In the genomic region with DNA sequence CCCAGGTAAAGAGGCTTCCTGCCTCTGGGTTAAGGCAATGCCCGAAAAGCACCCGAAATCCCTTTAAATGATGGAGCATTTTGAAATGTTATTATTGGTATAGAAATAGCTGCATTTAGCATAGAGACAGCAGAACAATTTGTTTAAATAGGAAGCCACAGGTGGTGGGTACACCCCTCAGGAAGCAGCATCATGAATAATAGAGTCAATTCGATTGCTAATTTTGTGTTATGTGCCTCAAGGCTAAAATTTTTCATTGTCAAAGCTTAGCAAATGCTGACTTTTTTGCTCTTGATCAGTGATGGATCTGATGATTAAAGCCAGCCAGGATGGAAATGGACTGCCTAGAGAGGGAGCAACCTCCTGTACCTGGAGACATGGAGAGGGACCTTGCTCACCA, we compare ENCODE assay signal across 17 cellular contexts. TPM values are rescaled to one million over a fixed set of nuclear protein-coding genes. Genes with fewer than 3 reads are reported as not detected.
A peak's percentile ranks its signal among the peaks of the same experiment; 100 is the strongest.
DNase-seq lines count a peak whose midpoint lies in the region; ATAC-seq, FAIRE-seq and TF ChIP-seq lines count a peak whose summit lies in the region.
"Had no signal": no experiment of that assay in that cellular context is flagged by ENCODE, and none has a peak within 500 bp of the region (broad histone marks: within the 10 kb centered on the region; RNA-seq: fewer than 3 reads in every experiment).

No MANE protein-coding gene starts in this region.

- H3K4me3 Mint-ChIP-seq in activated T-helper 17 cell treated with anti-CD3 and anti-CD28 coated beads, Interleukin-2, amount 50 U/mL, for 72 hours: no peak overlapping the region
- H3K4me3 Mint-ChIP-seq: CD14-positive monocyte had no signal

- POLR2A ChIA-PET in A549 (lab: Yijun Ruan, JAX): interaction anchor here (0.9 to 2.3 kb wide), 5 partner anchors 10 to 40 kb away, joined by 3 to 12 read pairs (median 4); a partner anchor contains a TSS

- no peak overlapping the region for H2AFZ ChIP-seq in osteoblast (ENCODE audit: low read length)

- H3K4me3 ChIP-seq in A549: no peak overlapping the region
- H3K4me3 ChIP-seq in osteoblast (ENCODE audit: insufficient read depth, low read length): no peak overlapping the region
- H3K4me3 ChIP-seq: HAP-1 had no signal

- H3K27me3 Mint-ChIP-seq in activated T-helper 17 cell treated with anti-CD3 and anti-CD28 coated beads, Interleukin-2, amount 50 U/mL, for 72 hours: no peaks in the 10 kb centered on the region

- no peaks in the 10 kb centered on the region for H4K20me1 ChIP-seq in osteoblast (ENCODE audit: insufficient read depth, low read length)

- ATAC-seq in A549: no peak
- ATAC-seq in activated T-helper 17 cell treated with anti-CD3 and anti-CD28 coated beads, Interleukin-2, amount 50 U/mL, for 72 hours (replicated peaks): no peak
- no peak for ATAC-seq in HG03039 (IDR thresholded peaks at IDR 0.05; ENCODE audit: unreplicated experiment)
- ATAC-seq in GM21619 (IDR thresholded peaks at IDR 0.05; ENCODE audit: unreplicated experiment): no peak
- ATAC-seq in HG03571 (IDR thresholded peaks at IDR 0.05; ENCODE audit: unreplicated experiment): no peak

- TF ChIP-seq POLR2A in A549 (IDR thresholded peaks at IDR 0.05; ENCODE audit: low read length): no peak

- H3K27ac Mint-ChIP-seq in activated T-helper 17 cell treated with anti-CD3 and anti-CD28 coated beads, Interleukin-2, amount 50 U/mL, for 72 hours: no peak overlapping the region
- H3K27ac Mint-ChIP-seq: CD14-positive monocyte had no signal

- no peak for DNase-seq in A549 (ENCODE audit: low read depth in 1 of 2, low spot score in 1 of 2)
- DNase-seq in NCI-H2081 treated with DMSO at 0.1 percent for 48 hours (lab: John Stamatoyannopoulos, UW): peak; percentile 47
- DNase-seq in osteoblast (ENCODE audit: insufficient read length, low spot score, missing footprints): peak; percentile 45
- DNase-seq: COR-L47, DMS53, NCI-H1694, NCI-H446, NCI-H82 had no signal

- H3K4me1 Mint-ChIP-seq in activated T-helper 17 cell treated with anti-CD3 and anti-CD28 coated beads, Interleukin-2, amount 50 U/mL, for 72 hours: no peaks in the 10 kb centered on the region

- H3K27me3 ChIP-seq in osteoblast (ENCODE audit: insufficient read depth, low read length): no peaks in the 10 kb centered on the region

- CTCF ChIA-PET in A549 (lab: Yijun Ruan, JAX): interaction anchor here (0.7 to 20.5 kb wide), 11 partner anchors 9 to 788 kb away, joined by 3 to 440 read pairs (median 20); no protein-coding TSS in a partner anchor

- no peaks in the 10 kb centered on the region for H3K79me2 ChIP-seq in osteoblast (ENCODE audit: insufficient read depth, low read length)

- no peak for FAIRE-seq in A549 (lab: Jason Lieb, UNC)
- FAIRE-seq: A204.1, HTR-8/SVneo had no signal

- no peaks in the 10 kb centered on the region for H3K36me3 Mint-ChIP-seq in activated T-helper 17 cell treated with anti-CD3 and anti-CD28 coated beads, Interleukin-2, amount 50 U/mL, for 72 hours (ENCODE audit: low read depth)
- H3K36me3 Mint-ChIP-seq: CD14-positive monocyte had no signal

- no peak for TF ChIP-seq EP300 in A549 (IDR thresholded peaks at IDR 0.05)

- WGBS in A549 (ENCODE audit: missing lambda C conversion rate): 81% methylated on average over 3 of the region's 3 CpGs

- H3K27ac ChIP-seq in A549: peak overlapping the region; percentile 91 to 99
- peak overlapping the region; percentile 99; the same call in 1 of the 2 replicates for H3K27ac ChIP-seq in VCaP
- H3K27ac ChIP-seq in osteoblast (ENCODE audit: low read depth, low read length): no peak overlapping the region

- no peaks in the 10 kb centered on the region for H3K9me3 ChIP-seq in A549
- no peaks in the 10 kb centered on the region for H3K9me3 ChIP-seq in osteoblast (ENCODE audit: low read depth, low read length)
- H3K9me3 ChIP-seq: HAP-1 had no signal

- H3K36me3 ChIP-seq in osteoblast (ENCODE audit: insufficient read depth, low read length): no peaks in the 10 kb centered on the region
- H3K36me3 ChIP-seq: HAP-1 had no signal

- H3K4me1 ChIP-seq in A549 (peaks cover 46% of the 10 kb centered on the region), osteoblast (ENCODE audit: insufficient read depth, low read length) (peaks cover 7% of the 10 kb centered on the region)

- no peak for TF ChIP-seq CTCF in A549 (IDR thresholded peaks at IDR 0.05)
- no peak for TF ChIP-seq CTCF in VCaP (conservative IDR thresholded peaks at IDR 0.05)
- TF ChIP-seq CTCF in osteoblast (IDR thresholded peaks at IDR 0.05; ENCODE audit: extremely low read depth, low read depth, low read length): no peak

- no peaks in the 10 kb centered on the region for H3K9me3 Mint-ChIP-seq in activated T-helper 17 cell treated with anti-CD3 and anti-CD28 coated beads, Interleukin-2, amount 50 U/mL, for 72 hours
- H3K9me3 Mint-ChIP-seq: CD14-positive monocyte had no signal

- TF ChIP-seq RAD21 in A549 (conservative IDR thresholded peaks at IDR 0.05 in 1 of 2, IDR thresholded peaks at IDR 0.05 in 1 of 2): no peak

- H3K4me2 ChIP-seq in A549 (no peak overlapping the region; the same call in 2 of the 3 replicates), osteoblast (ENCODE audit: insufficient read depth, low read length) (no peak overlapping the region)

TF ChIP-seq in A549, 52 proteins besides CTCF, POLR2A, EP300 and RAD21:
- TF ChIP-seq TP53 (CRISPR knock-in tag; IDR thresholded peaks at IDR 0.05) (no peak), PHF8 (IDR thresholded peaks at IDR 0.05; ENCODE audit: borderline replicate concordance, low read depth) (no peak), HOXB5 (CRISPR knock-in tag; IDR thresholded peaks at IDR 0.05) (no peak), ESRRA (IDR thresholded peaks at IDR 0.05; ENCODE audit: borderline replicate concordance, low read length) (no peak), FOSB (CRISPR knock-in tag; IDR thresholded peaks at IDR 0.05) (no peak), RARB (CRISPR knock-in tag; IDR thresholded peaks at IDR 0.05) (no peak), EHMT2 (IDR thresholded peaks at IDR 0.05; ENCODE audit: low read depth) (no peak), EHF (CRISPR knock-in tag; IDR thresholded peaks at IDR 0.05) (no peak), HOXA7 (CRISPR knock-in tag; IDR thresholded peaks at IDR 0.05) (no peak), CHD4 (IDR thresholded peaks at IDR 0.05; ENCODE audit: borderline replicate concordance) (no peak), GATA3 (IDR thresholded peaks at IDR 0.05; ENCODE audit: borderline replicate concordance) (no peak), CEBPB (IDR thresholded peaks at IDR 0.05) (no peak), JUN (IDR thresholded peaks at IDR 0.05) (no peak), RFX5 (IDR thresholded peaks at IDR 0.05) (no peak), NPAS2 (CRISPR knock-in tag; IDR thresholded peaks at IDR 0.05; ENCODE audit: borderline replicate concordance) (no peak)
- TF ChIP-seq, protein P1, sequence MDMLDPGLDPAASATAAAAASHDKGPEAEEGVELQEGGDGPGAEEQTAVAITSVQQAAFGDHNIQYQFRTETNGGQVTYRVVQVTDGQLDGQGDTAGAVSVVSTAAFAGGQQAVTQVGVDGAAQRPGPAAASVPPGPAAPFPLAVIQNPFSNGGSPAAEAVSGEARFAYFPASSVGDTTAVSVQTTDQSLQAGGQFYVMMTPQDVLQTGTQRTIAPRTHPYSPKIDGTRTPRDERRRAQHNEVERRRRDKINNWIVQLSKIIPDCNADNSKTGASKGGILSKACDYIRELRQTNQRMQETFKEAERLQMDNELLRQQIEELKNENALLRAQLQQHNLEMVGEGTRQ (IDR thresholded peaks at IDR 0.05): no peak

RNA-seq across cellular contexts. Expression of a gene that starts 4.4 kb away (rescaled TPM):
- polyA plus RNA-seq in A549 (2011; rRNA removed) (1,385 and 2,250 TPM in 2 replicates), A549 (2017; fragmentation: RNase III; extraction: RNeasy Plus Mini Kit Qiagen cat#74134 plus additional on column Dnase treatment) (3,173 to 3,781 TPM (median 3,633 TPM) in 3 replicates)
- 2,547 and 2,774 TPM in 2 replicates for polyA plus RNA-seq in A549 (2012; cell fraction: cytosol; rRNA removed)
- polyA plus RNA-seq in A549 (2012; cell fraction: nucleus; rRNA removed): 3,370 and 4,681 TPM in 2 replicates
- polyA minus RNA-seq in A549 (2011; rRNA and poly(A)+ RNA removed): 2,077 and 2,477 TPM in 2 replicates
- 2.9 and 5.1 TPM in 2 replicates for total RNA-seq in osteoblast
- total RNA-seq in activated T-helper 17 cell treated with anti-CD3 and anti-CD28 coated beads, Interleukin-2, amount 50 U/mL, for 72 hours: 1 to 10 TPM in 1 of 2 donors, under 1 TPM in 1; 0.22 to 1.2 TPM

RNA-seq across cellular contexts. Expression of a gene that starts 39.7 kb away (rescaled TPM):
- 2,476 and 2,635 TPM in 2 replicates for polyA plus RNA-seq in A549 (2011; rRNA removed)
- polyA plus RNA-seq in A549 (2012; cell fraction: cytosol; rRNA removed): 2,127 and 2,527 TPM in 2 replicates
- polyA plus RNA-seq in A549 (2012; cell fraction: nucleus; rRNA removed): 3,075 and 3,600 TPM in 2 replicates
- polyA plus RNA-seq in A549 (2017; fragmentation: RNase III; extraction: RNeasy Plus Mini Kit Qiagen cat#74134 plus additional on column Dnase treatment): 2,534 to 2,941 TPM (median 2,752 TPM) in 3 replicates
- polyA minus RNA-seq in A549 (2011; rRNA and poly(A)+ RNA removed): 2,971 and 3,475 TPM in 2 replicates
- 22.4 and 61.9 TPM in 2 replicates for total RNA-seq in osteoblast
- 1 to 10 TPM; 3.4 to 4.8 TPM for total RNA-seq in activated T-helper 17 cell treated with anti-CD3 and anti-CD28 coated beads, Interleukin-2, amount 50 U/mL, for 72 hours

Comparison
In these comparisons a context has a peak if more than half of its experiments do, and no peak if none do; other contexts are left out.
1. DNase-seq: peak in NCI-H2081 treated with DMSO at 0.1 percent for 48 hours (single experiment) and osteoblast (single experiment); none in A549 (0 of 2).